13 cellular contexts compared by ENCODE assay signal in the genomic region with DNA sequence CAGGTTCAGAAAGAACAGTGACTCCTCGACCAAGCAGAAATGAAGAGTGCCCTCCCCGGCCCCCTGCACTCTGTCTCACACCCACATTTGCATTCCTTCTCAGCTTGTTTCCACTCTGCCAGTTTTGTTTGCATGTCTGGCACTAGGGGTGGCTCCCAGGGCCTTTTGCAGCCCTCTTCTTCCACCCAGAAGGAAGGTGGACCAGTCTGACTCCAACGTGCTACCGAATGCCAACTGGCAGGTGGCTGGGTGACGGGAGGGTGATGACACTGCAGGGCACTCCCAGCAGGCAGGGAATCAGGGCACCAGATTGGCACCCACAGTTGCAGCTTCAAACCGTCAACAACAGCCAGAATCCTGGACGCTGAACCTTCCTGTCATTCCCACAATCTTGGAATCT.
"Had no signal": no experiment of that assay in that cellular context is flagged by ENCODE, and none has a peak within 500 bp of the region (broad histone marks: within the 10 kb centered on the region; RNA-seq: fewer than 3 reads in every experiment).

No MANE protein-coding gene starts in this region.

- H3K36me3 ChIP-seq: gastroesophageal sphincter, neutrophil had no signal

- ATAC-seq: activated CD4-positive, alpha-beta T cell treated with anti-CD3 and anti-CD28 coated beads for 36 hours; activated T-cell treated with anti-CD3 and anti-CD28 coated beads, Interleukin-2, amount 50 U/mL, for 72 hours; gastroesophageal sphincter; naive thymus-derived CD4-positive, alpha-beta T cell had no signal

- H3K9me3 ChIP-seq: gastroesophageal sphincter, neutrophil had no signal

- H3K4me2 ChIP-seq: hepatocyte had no signal

- H3K27ac ChIP-seq: gastroesophageal sphincter, hepatocyte, neutrophil had no signal

- DNase-seq: activated CD4-positive, alpha-beta memory T cell treated with anti-CD3 and anti-CD28 coated beads, Interleukin-2, amount 10 ng/mL, durations not matched to agents 7 days and 5 days; activated CD4-positive, alpha-beta T cell treated with anti-CD3 and anti-CD28 coated beads for 36 hours; activated CD8-positive, alpha-beta memory T cell treated with anti-CD3 and anti-CD28 coated beads, Interleukin-2, amount 50 U/mL, for 4 hours; activated T-cell treated with anti-CD3 and anti-CD28 coated beads, Interleukin-2, amount 50 U/mL, for 72 hours; effector memory CD4-positive, alpha-beta T cell; kidney; naive thymus-derived CD4-positive, alpha-beta T cell; stimulated activated naive CD4-positive, alpha-beta T cell; T1000; trophoblast cell had no signal

- H3K4me1 ChIP-seq: gastroesophageal sphincter had no signal

- H3K4me3 ChIP-seq: gastroesophageal sphincter, hepatocyte had no signal

- H3K27me3 ChIP-seq: gastroesophageal sphincter, hepatocyte, neutrophil had no signal

- H3K79me2 ChIP-seq: hepatocyte had no signal

- H2AFZ ChIP-seq: hepatocyte had no signal
